In the genomic region with DNA sequence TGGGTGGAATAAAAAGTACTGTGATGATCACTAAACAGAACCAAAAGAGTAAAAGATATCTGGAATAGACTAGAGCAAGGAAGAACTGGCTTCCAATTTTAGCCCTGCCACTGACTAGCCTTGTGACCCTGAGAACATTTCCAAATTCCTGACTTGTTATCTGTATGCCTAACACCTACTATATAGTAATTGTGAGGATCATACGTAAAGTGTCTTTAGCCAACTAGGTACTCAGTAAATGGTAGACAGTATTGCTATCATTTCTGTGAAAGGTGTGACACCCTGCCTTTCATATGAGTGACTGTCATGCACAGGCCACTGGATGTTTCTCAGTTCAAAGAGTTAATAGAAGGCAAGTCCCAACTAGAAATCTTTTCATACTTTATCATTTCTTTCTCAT, we compare ENCODE assay signal across 11 cellular contexts. TPM values are rescaled to one million over a fixed set of nuclear protein-coding genes. Genes with fewer than 3 reads are reported as not detected.
DNase-seq lines count a peak whose midpoint lies in the region; ATAC-seq lines count a peak whose summit lies in the region.
"Had no signal": no experiment of that assay in that cellular context is flagged by ENCODE, and none has a peak within 500 bp of the region (broad histone marks: within the 10 kb centered on the region; RNA-seq: fewer than 3 reads in every experiment).

No MANE protein-coding gene starts in this region.

- H3K36me3 Mint-ChIP-seq in activated T-cell treated with anti-CD3 and anti-CD28 coated beads, Interleukin-2, amount 50 U/mL, for 72 hours (ENCODE audit: insufficient read depth in 2 of 2): peaks cover 20 to 58% of the 10 kb centered on the region in 2 donors
- peaks cover 83% of the 10 kb centered on the region for H3K36me3 Mint-ChIP-seq in T-helper 2 cell treated with Interferon-gamma antibody and Interleukin-4, amounts not matched to agents 5 μg/mL and 100 μg/mL, for 36 hours (ENCODE audit: low read depth)

- H3K27me3 Mint-ChIP-seq in activated T-cell treated with anti-CD3 and anti-CD28 coated beads, Interleukin-2, amount 50 U/mL, for 72 hours (ENCODE audit: low read depth): no peaks in the 10 kb centered on the region
- H3K27me3 Mint-ChIP-seq in T-helper 2 cell treated with Interferon-gamma antibody and Interleukin-4, amounts not matched to agents 5 μg/mL and 100 μg/mL, for 36 hours (ENCODE audit: low read depth): no peaks in the 10 kb centered on the region
- no peaks in the 10 kb centered on the region for H3K27me3 Mint-ChIP-seq in stimulated activated naive CD8-positive, alpha-beta T cell treated with anti-CD3 and anti-CD28 coated beads, Interleukin-15, amount 100 ng/mL, for 72 hours

- H3K4me1 Mint-ChIP-seq in activated T-cell treated with anti-CD3 and anti-CD28 coated beads, Interleukin-2, amount 50 U/mL, for 72 hours (ENCODE audit: low read depth): peaks cover 93% of the 10 kb centered on the region
- peaks cover 80% of the 10 kb centered on the region for H3K4me1 Mint-ChIP-seq in T-helper 2 cell treated with Interferon-gamma antibody and Interleukin-4, amounts not matched to agents 5 μg/mL and 100 μg/mL, for 36 hours (ENCODE audit: low read depth)
- peaks cover 91% of the 10 kb centered on the region for H3K4me1 Mint-ChIP-seq in stimulated activated naive CD8-positive, alpha-beta T cell treated with anti-CD3 and anti-CD28 coated beads, Interleukin-15, amount 100 ng/mL, for 72 hours

- peak overlapping the region; percentile 70 to 81 for H3K4me3 Mint-ChIP-seq in activated T-cell treated with anti-CD3 and anti-CD28 coated beads, Interleukin-2, amount 50 U/mL, for 72 hours
- H3K4me3 Mint-ChIP-seq in T-helper 2 cell treated with Interferon-gamma antibody and Interleukin-4, amounts not matched to agents 5 μg/mL and 100 μg/mL, for 36 hours: peak overlapping the region; percentile 81
- peak overlapping the region; percentile 63 to 75 for H3K4me3 Mint-ChIP-seq in stimulated activated naive CD8-positive, alpha-beta T cell treated with anti-CD3 and anti-CD28 coated beads, Interleukin-15, amount 100 ng/mL, for 72 hours

- H3K27ac Mint-ChIP-seq in activated T-cell treated with anti-CD3 and anti-CD28 coated beads, Interleukin-2, amount 50 U/mL, for 72 hours: peak overlapping the region; percentile 97
- peak overlapping the region; percentile 91 for H3K27ac Mint-ChIP-seq in T-helper 2 cell treated with Interferon-gamma antibody and Interleukin-4, amounts not matched to agents 5 μg/mL and 100 μg/mL, for 36 hours
- peak overlapping the region; percentile 94 to 98 for H3K27ac Mint-ChIP-seq in stimulated activated naive CD8-positive, alpha-beta T cell treated with anti-CD3 and anti-CD28 coated beads, Interleukin-15, amount 100 ng/mL, for 72 hours

- ATAC-seq in activated T-cell treated with anti-CD3 and anti-CD28 coated beads, Interleukin-2, amount 50 U/mL, for 72 hours (replicated peaks in 1 of 2): peak; percentile 37 to 45
- ATAC-seq in HG02798 (IDR thresholded peaks at IDR 0.05; ENCODE audit: poor library complexity, unreplicated experiment): peak; percentile 28
- ATAC-seq in stimulated activated naive CD8-positive, alpha-beta T cell treated with anti-CD3 and anti-CD28 coated beads, Interleukin-15, amount 100 ng/mL, for 72 hours: peak; percentile 51

- no peaks in the 10 kb centered on the region for H3K9me3 Mint-ChIP-seq in activated T-cell treated with anti-CD3 and anti-CD28 coated beads, Interleukin-2, amount 50 U/mL, for 72 hours
- no peaks in the 10 kb centered on the region for H3K9me3 Mint-ChIP-seq in T-helper 2 cell treated with Interferon-gamma antibody and Interleukin-4, amounts not matched to agents 5 μg/mL and 100 μg/mL, for 36 hours
- H3K9me3 Mint-ChIP-seq in stimulated activated naive CD8-positive, alpha-beta T cell treated with anti-CD3 and anti-CD28 coated beads, Interleukin-15, amount 100 ng/mL, for 72 hours: no peaks in the 10 kb centered on the region

- peak in 1 of 2 donors; percentile 34 for DNase-seq in activated T-cell treated with anti-CD3 and anti-CD28 coated beads, Interleukin-2, amount 50 U/mL, for 72 hours
- DNase-seq in activated T-cell treated with anti-CD3 and anti-CD28 coated beads, Interleukin-2, amount 50 U/mL, for 1 hour: no peak
- no peak for DNase-seq in T-helper 2 cell treated with Interferon-gamma antibody and Interleukin-4, amounts not matched to agents 5 μg/mL and 100 μg/mL, for 36 hours (ENCODE audit: low spot score)
- no peak for DNase-seq in stimulated activated naive CD8-positive, alpha-beta T cell treated with anti-CD3 and anti-CD28 coated beads, Interleukin-15, amount 100 ng/mL, for 72 hours
- no peak for DNase-seq in stimulated activated CD4-positive, alpha-beta T cell treated with anti-CD3 and anti-CD28 coated beads, Interleukin-2, amount 100 ng/mL, for 48 hours
- DNase-seq in middle frontal gyrus (ENCODE audit: extremely low spot score, low spot score) (no peak), NCI-H510A (lab: John Stamatoyannopoulos, UW) (no peak)
- DNase-seq: cortex of kidney, GOT3, NCI-H2107 had no signal

RNA-seq across cellular contexts. Expression of a gene that starts 29.8 kb away (rescaled TPM):
- total RNA-seq in activated T-cell treated with anti-CD3 and anti-CD28 coated beads, Interleukin-2, amount 50 U/mL, for 72 hours: 100 to 1,000 TPM; 444 to 460 TPM
